ENCODE assay signal across 21 cellular contexts in the genomic region with DNA sequence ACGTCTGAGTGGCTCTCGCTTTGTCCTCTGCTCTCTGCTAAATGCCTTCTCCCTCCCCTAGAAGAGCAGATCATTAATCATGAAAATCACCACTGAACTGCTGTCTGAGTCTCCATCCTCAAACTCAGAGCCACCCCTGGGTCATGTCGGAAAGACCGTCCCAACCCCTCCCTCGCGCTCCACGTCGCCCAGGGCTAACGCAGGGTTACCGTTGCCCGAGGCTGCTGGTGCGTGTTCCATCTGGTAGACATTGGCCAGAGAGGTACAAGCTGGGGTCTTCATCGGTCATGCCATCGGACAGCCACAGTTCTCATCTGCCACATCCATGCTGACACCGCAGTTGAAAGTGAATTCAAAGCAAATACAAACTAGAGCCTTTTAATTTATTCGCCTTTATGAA.
DNase-seq lines count a peak whose midpoint lies in the region; ATAC-seq, FAIRE-seq and TF ChIP-seq lines count a peak whose summit lies in the region.
"Had no signal": no experiment of that assay in that cellular context is flagged by ENCODE, and none has a peak within 500 bp of the region (broad histone marks: within the 10 kb centered on the region; RNA-seq: fewer than 3 reads in every experiment).

No MANE protein-coding gene starts in this region.

- H3K27ac ChIP-seq in right lobe of liver (no peak overlapping the region), HepG2 (ENCODE audit: extremely low read length, insufficient read depth, low read length) (no peak overlapping the region), osteoblast (ENCODE audit: low read depth, low read length) (no peak overlapping the region)
- H3K27ac ChIP-seq: Peyer's patch had no signal

- H3K27me3 ChIP-seq in right lobe of liver (no peaks in the 10 kb centered on the region), HepG2 (ENCODE audit: control insufficient read depth in 1 of 2, insufficient read depth in 2 of 2, low read length in 2 of 2) (no peaks in the 10 kb centered on the region), osteoblast (ENCODE audit: insufficient read depth, low read length) (no peaks in the 10 kb centered on the region)
- H3K27me3 ChIP-seq: Peyer's patch had no signal

- H3K4me1 Mint-ChIP-seq in glutamatergic neuron (ENCODE audit: low read depth, unreplicated experiment): peaks cover 2% of the 10 kb centered on the region
- H3K4me1 Mint-ChIP-seq: B cell; CD4-positive, CD25-positive, alpha-beta regulatory T cell had no signal

- in situ Hi-C loops in HepG2 (cut with HindIII; ENCODE audit: extremely low pct_ligation_motif_present, low pct_unique_long_range_greater_than_20kb): no loop called here

- H3K27me3 Mint-ChIP-seq in glutamatergic neuron (ENCODE audit: unreplicated experiment): peaks cover 6% of the 10 kb centered on the region

- H3K36me3 ChIP-seq in right lobe of liver (no peaks in the 10 kb centered on the region), HepG2 (replicated peaks in 1 of 2; ENCODE audit: control insufficient read depth in 1 of 2, insufficient read depth in 2 of 2, low read length in 2 of 2) (no peaks in the 10 kb centered on the region), osteoblast (ENCODE audit: insufficient read depth, low read length) (no peaks in the 10 kb centered on the region)
- H3K36me3 ChIP-seq: Peyer's patch had no signal

- H3K4me3 Mint-ChIP-seq in glutamatergic neuron (ENCODE audit: unreplicated experiment): no peak overlapping the region
- H3K4me3 Mint-ChIP-seq: B cell; CD4-positive, CD25-positive, alpha-beta regulatory T cell; HFFc6 had no signal

- H3K9me3 ChIP-seq in right lobe of liver (no peaks in the 10 kb centered on the region), HepG2 (ENCODE audit: low read length) (no peaks in the 10 kb centered on the region), osteoblast (ENCODE audit: low read depth, low read length) (no peaks in the 10 kb centered on the region)
- H3K9me3 ChIP-seq: Peyer's patch had no signal

- CTCF ChIA-PET in HepG2 (lab: Yijun Ruan, JAX; ENCODE audit: low intra/inter-chr PET ratio, low total read pairs): no interaction called here

- no peaks in the 10 kb centered on the region for H3K79me2 ChIP-seq in HepG2 (ENCODE audit: insufficient read depth, low read length)
- no peaks in the 10 kb centered on the region for H3K79me2 ChIP-seq in osteoblast (ENCODE audit: insufficient read depth, low read length)

- peaks cover 4% of the 10 kb centered on the region for H3K9me3 Mint-ChIP-seq in glutamatergic neuron (ENCODE audit: unreplicated experiment)

- POLR2A ChIA-PET in HepG2 (lab: Yijun Ruan, JAX): no interaction called here

- peaks cover 6% of the 10 kb centered on the region for H3K36me3 Mint-ChIP-seq in glutamatergic neuron (ENCODE audit: unreplicated experiment)
- H3K36me3 Mint-ChIP-seq: CD4-positive, CD25-positive, alpha-beta regulatory T cell had no signal

- no TSS peak for BruUV-seq in HepG2 (replicated peaks; lab: Mats Ljungman, UMichigan)

- DNase-seq in right lobe of liver: peak in 2 of 3 donors; percentile 37 to 39
- no peak for DNase-seq in HepG2 (ENCODE audit: low spot score)
- peak; percentile 12 for DNase-seq in glutamatergic neuron
- DNase-seq in osteoblast (ENCODE audit: insufficient read length, low spot score, missing footprints): peak; percentile 34
- peak; percentile 38 for DNase-seq in ureter (ENCODE audit: low spot score)
- DNase-seq in activated gamma-delta T cell treated with Interleukin-2 at 50 U/mL for 16 hours: no peak
- no peak for DNase-seq in NCI-H2227 (lab: John Stamatoyannopoulos, UW; ENCODE audit: unreplicated experiment)
- no peak for DNase-seq in T-helper 2 cell
- DNase-seq: CD4-positive, CD25-positive, alpha-beta regulatory T cell; DMS 273 treated with DMSO at 0.1 percent for 48 hours; DMS79 treated with DMSO at 0.1 percent for 48 hours; H7; HFFc6; Kasumi-1; NCI-H1048; NCI-H146; NCI-H2029; NCI-H526; Peyer's patch had no signal

- H3K4me3 ChIP-seq in right lobe of liver (no peak overlapping the region), HepG2 (replicated peaks in 1 of 3; ENCODE audit: insufficient read depth in 1 of 3, low read depth in 2 of 3, low read length in 3 of 3) (no peak overlapping the region), osteoblast (ENCODE audit: insufficient read depth, low read length) (no peak overlapping the region)
- H3K4me3 ChIP-seq: Peyer's patch had no signal

- H3K9ac ChIP-seq in HepG2 (ENCODE audit: insufficient read depth, low read depth, low read length): no peak overlapping the region

- intact Hi-C loops in right lobe of liver (cut with DNase I): no loop called here
- intact Hi-C loops in HepG2 (cut with micrococcal nuclease; ENCODE audit: unreplicated experiment): no loop called here

- WGBS in right lobe of liver (ENCODE audit: insufficient coverage, low coverage, low lambda C conversion rate, missing lambda C conversion rate): 98% methylated on average over 11 of the region's 16 CpGs
- 96% methylated on average over 16 of the region's 16 CpGs for WGBS in HepG2 (ENCODE audit: low lambda C conversion rate)

- FAIRE-seq in HepG2 (lab: Jason Lieb, UNC): no peak
- FAIRE-seq: A204.1 had no signal

- no peak for TF ChIP-seq CTCF in right lobe of liver (IDR thresholded peaks at IDR 0.05)
- TF ChIP-seq CTCF in HepG2 (CRISPR knock-in tag; IDR thresholded peaks at IDR 0.05): no peak
- no peak for TF ChIP-seq CTCF in glutamatergic neuron (IDR thresholded peaks at IDR 0.05; ENCODE audit: partially characterized antibody, unreplicated experiment)
- TF ChIP-seq CTCF in osteoblast (IDR thresholded peaks at IDR 0.05; ENCODE audit: extremely low read depth, low read depth, low read length): no peak

- no peak for TF ChIP-seq EP300 in HepG2 (IDR thresholded peaks at IDR 0.05; ENCODE audit: low read depth in 2 of 2, low read length in 2 of 2)
- no peak for TF ChIP-seq EP300 in HepG2 (CRISPR knock-in tag; IDR thresholded peaks at IDR 0.05; ENCODE audit: borderline replicate concordance)

- H4K20me1 ChIP-seq in HepG2 (ENCODE audit: insufficient read depth, low read length) (no peaks in the 10 kb centered on the region), osteoblast (ENCODE audit: insufficient read depth, low read length) (no peaks in the 10 kb centered on the region)

- TF ChIP-seq RAD21 in HepG2 (CRISPR knock-in tag; IDR thresholded peaks at IDR 0.05): no peak

- H3K4me1 ChIP-seq in right lobe of liver (no peaks in the 10 kb centered on the region), HepG2 (ENCODE audit: insufficient read depth, low read length) (no peaks in the 10 kb centered on the region), osteoblast (ENCODE audit: insufficient read depth, low read length) (no peaks in the 10 kb centered on the region)
- H3K4me1 ChIP-seq: Peyer's patch had no signal

- TF ChIP-seq POLR2A in right lobe of liver (IDR thresholded peaks at IDR 0.05): no peak
- no peak for TF ChIP-seq POLR2A in HepG2 (IDR thresholded peaks at IDR 0.05; ENCODE audit: insufficient read depth in 1 of 2, low read depth in 2 of 2, low read length in 2 of 2)

- no peak overlapping the region for H3K27ac Mint-ChIP-seq in glutamatergic neuron (ENCODE audit: unreplicated experiment)
- H3K27ac Mint-ChIP-seq: B cell; CD4-positive, CD25-positive, alpha-beta regulatory T cell; HFFc6 had no signal

- ATAC-seq in right lobe of liver (no peak), HepG2 (no peak)

- H2AFZ ChIP-seq in HepG2 (ENCODE audit: low read length): no peak overlapping the region
- H2AFZ ChIP-seq in osteoblast (ENCODE audit: low read length): no peak overlapping the region

- no peak overlapping the region for H3K4me2 ChIP-seq in HepG2 (ENCODE audit: low read depth, low read length)
- H3K4me2 ChIP-seq in osteoblast (ENCODE audit: insufficient read depth, low read length): no peak overlapping the region

TF ChIP-seq in HepG2, 621 proteins besides CTCF, POLR2A, EP300 and RAD21:
- TF ChIP-seq ZNF331 (CRISPR knock-in tag; IDR thresholded peaks at IDR 0.05) (no peak), ZNF24 (IDR thresholded peaks at IDR 0.05) (no peak), JUNB (CRISPR knock-in tag; IDR thresholded peaks at IDR 0.05; ENCODE audit: borderline replicate concordance) (no peak), CCAR2 (optimal IDR thresholded peaks at IDR 0.05; ENCODE audit: low read depth, low read length) (no peak), SIX4 (CRISPR knock-in tag; IDR thresholded peaks at IDR 0.05) (no peak), ZFAT (CRISPR knock-in tag; conservative IDR thresholded peaks at IDR 0.05) (no peak), ZNF672 (CRISPR knock-in tag; IDR thresholded peaks at IDR 0.05) (no peak), ZNF224 (CRISPR knock-in tag; IDR thresholded peaks at IDR 0.05) (no peak), ZFP41 (CRISPR knock-in tag; IDR thresholded peaks at IDR 0.05; ENCODE audit: borderline replicate concordance) (no peak)

Comparison
In these comparisons a context has a peak if more than half of its experiments do, and no peak if none do; other contexts are left out.
1. DNase-seq: peak in right lobe of liver (2 of 3), glutamatergic neuron (single experiment), osteoblast (single experiment) and ureter (single experiment); none in HepG2 (single experiment), activated gamma-delta T cell treated with Interleukin-2 at 50 U/mL for 16 hours (single experiment), NCI-H2227 (single experiment) and T-helper 2 cell (0 of 5).